ENCODE assay signal across 9 cellular contexts in genomic region chr2:99085400-99085799, GRCh38. TPM values are rescaled to one million over a fixed set of nuclear protein-coding genes. Genes with fewer than 3 reads are reported as not detected.
DNase-seq lines count a peak whose midpoint lies in the region; ATAC-seq and TF ChIP-seq lines count a peak whose summit lies in the region.
"Had no signal": no experiment of that assay in that cellular context is flagged by ENCODE, and none has a peak within 500 bp of the region (broad histone marks: within the 10 kb centered on the region; RNA-seq: fewer than 3 reads in every experiment).

No MANE protein-coding gene starts in this region.

- peaks cover 0 to 4% of the 10 kb centered on the region in 2 donors for H3K9me3 Mint-ChIP-seq in stimulated activated naive B cell treated with anti-CD40 and anti-IgM and Interleukin-4, amounts not matched to agents 10 μg/mL and 1 μg/mL and 100 μg/mL, for 72 hours

- POLR2A ChIA-PET in PC-3 (lab: Charles Lee; ENCODE audit: unreplicated experiment): interaction anchor here (0.7 kb wide), 1 partner anchor 1606 kb away, joined by 3 read pairs; no protein-coding TSS in a partner anchor

- no peak overlapping the region for H3K4me3 Mint-ChIP-seq in stimulated activated naive B cell treated with anti-CD40 and anti-IgM and Interleukin-4, amounts not matched to agents 10 μg/mL and 1 μg/mL and 100 μg/mL, for 72 hours

- no peak overlapping the region for H3K27ac ChIP-seq in PC-3 (ENCODE audit: low read length)
- H3K27ac ChIP-seq: sigmoid colon had no signal

- ATAC-seq in PC-3: peak; percentile 50; the same call in 1 of the 2 replicates
- no peak for ATAC-seq in HG02870 (IDR thresholded peaks at IDR 0.05; ENCODE audit: unreplicated experiment)
- ATAC-seq in stimulated activated naive B cell treated with anti-CD40 and anti-IgM and Interleukin-4, amounts not matched to agents 10 μg/mL and 1 μg/mL and 100 μg/mL, for 72 hours (replicated peaks): no peak

- no peaks in the 10 kb centered on the region for H3K9me2 ChIP-seq in PC-3 (replicated peaks; ENCODE audit: low read length)

- intact Hi-C loops in PC-3 (cut with micrococcal nuclease): loop anchor here (5.0 to 10.0 kb wide), 3 partner anchors 69 to 409 kb away; partner anchors contain the start of genes LIPT1, REV1 and TSGA10

- CTCF ChIA-PET in PC-3 (lab: Charles Lee): interaction anchor here (0.7 kb wide), 1 partner anchor 56 kb away, joined by 4 read pairs; no protein-coding TSS in a partner anchor

- H2AFZ ChIP-seq in PC-3 (ENCODE audit: low read length): no peak overlapping the region

- peaks cover 0 to 2% of the 10 kb centered on the region in 2 donors for H3K4me1 Mint-ChIP-seq in stimulated activated naive B cell treated with anti-CD40 and anti-IgM and Interleukin-4, amounts not matched to agents 10 μg/mL and 1 μg/mL and 100 μg/mL, for 72 hours

- no peaks in the 10 kb centered on the region for H4K20me1 ChIP-seq in PC-3 (ENCODE audit: low read length)

- peaks cover 6 to 8% of the 10 kb centered on the region in 2 donors for H3K36me3 Mint-ChIP-seq in stimulated activated naive B cell treated with anti-CD40 and anti-IgM and Interleukin-4, amounts not matched to agents 10 μg/mL and 1 μg/mL and 100 μg/mL, for 72 hours

- H3K27me3 ChIP-seq in PC-3 (ENCODE audit: low read length): no peaks in the 10 kb centered on the region

- no peaks in the 10 kb centered on the region for H3K9me3 ChIP-seq in PC-3 (ENCODE audit: low read length)
- H3K9me3 ChIP-seq: sigmoid colon had no signal

- no peaks in the 10 kb centered on the region for H3K4me1 ChIP-seq in PC-3 (ENCODE audit: insufficient read depth, low read length)
- H3K4me1 ChIP-seq: sigmoid colon had no signal

- no peaks in the 10 kb centered on the region for H3K27me3 Mint-ChIP-seq in stimulated activated naive B cell treated with anti-CD40 and anti-IgM and Interleukin-4, amounts not matched to agents 10 μg/mL and 1 μg/mL and 100 μg/mL, for 72 hours

- H3K36me3 ChIP-seq in PC-3 (ENCODE audit: low read depth, low read length): no peaks in the 10 kb centered on the region
- H3K36me3 ChIP-seq: sigmoid colon had no signal

- no peak overlapping the region for H3K4me2 ChIP-seq in PC-3 (ENCODE audit: low read length)

- H3F3A ChIP-seq in PC-3 (ENCODE audit: low read length, unreplicated experiment): no peaks in the 10 kb centered on the region

- no peak overlapping the region for H3K27ac Mint-ChIP-seq in stimulated activated naive B cell treated with anti-CD40 and anti-IgM and Interleukin-4, amounts not matched to agents 10 μg/mL and 1 μg/mL and 100 μg/mL, for 72 hours

- H3K4me3 ChIP-seq in AG09309 (ENCODE audit: control insufficient read depth, low read depth, low read length): no peak overlapping the region
- H3K4me3 ChIP-seq in PC-3 (ENCODE audit: low read length): no peak overlapping the region
- H3K4me3 ChIP-seq: sigmoid colon had no signal

- H3K79me2 ChIP-seq in PC-3 (ENCODE audit: low read length): no peaks in the 10 kb centered on the region

- DNase-seq in AG09309 (ENCODE audit: low read depth): no peak
- DNase-seq in GM10266 (ENCODE audit: extremely low spot score): no peak
- peak; percentile 24 for DNase-seq in PC-3
- DNase-seq in fibroblast of peridontal ligament (ENCODE audit: extremely low read depth): peak; percentile 24
- no peak for DNase-seq in T-helper 9 cell
- no peak for DNase-seq in central memory CD4-positive, alpha-beta T cell
- DNase-seq in stimulated activated naive B cell treated with anti-CD40 and anti-IgM and Interleukin-4, amounts not matched to agents 10 μg/mL and 1 μg/mL and 100 μg/mL, for 72 hours: no peak
- DNase-seq: sigmoid colon had no signal

- TF ChIP-seq CTCF in AG09309 (IDR thresholded peaks at IDR 0.05; ENCODE audit: control insufficient read depth, insufficient read depth, low read depth, low read length, missing control alignments) (peak; percentile 35), GM10266 (IDR thresholded peaks at IDR 0.05; ENCODE audit: control insufficient read depth, insufficient read depth, low read depth, missing control alignments) (peak; percentile 31), PC-3 (conservative IDR thresholded peaks at IDR 0.05; ENCODE audit: low read depth, low read length) (peak; percentile 56)

- H3K9ac ChIP-seq in PC-3 (ENCODE audit: low read length): no peak overlapping the region

- no TSS peak for BruUV-seq in PC-3 (replicated peaks; lab: Mats Ljungman, UMichigan)

RNA-seq across cellular contexts. Expression of gene C2orf15, which starts 56.1 kb away (rescaled TPM):
- total RNA-seq in PC-3 (2014; rRNA removed): 3.3 and 4.4 TPM in 2 replicates
- total RNA-seq: sigmoid colon had no signal

Comparison
In these comparisons a context has a peak if more than half of its experiments do, and no peak if none do; other contexts are left out.
1. DNase-seq: peak in PC-3 (single experiment) and fibroblast of peridontal ligament (single experiment); none in AG09309 (single experiment), GM10266 (single experiment), T-helper 9 cell (single experiment), central memory CD4-positive, alpha-beta T cell (single experiment) and stimulated activated naive B cell treated with anti-CD40 and anti-IgM and Interleukin-4, amounts not matched to agents 10 μg/mL and 1 μg/mL and 100 μg/mL, for 72 hours (single experiment).
2. Peak in every context shown above with its lines, with median percentiles within 50 percentile points of each other: CTCF ChIP-seq.